30 cellular contexts compared by ENCODE assay signal in genomic region chr15:78312551-78312950, GRCh38. TPM values are rescaled to one million over a fixed set of nuclear protein-coding genes. Genes with fewer than 3 reads are reported as not detected.
DNase-seq lines count a peak whose midpoint lies in the region; ATAC-seq and TF ChIP-seq lines count a peak whose summit lies in the region.
"Had no signal": no experiment of that assay in that cellular context is flagged by ENCODE, and none has a peak within 500 bp of the region (broad histone marks: within the 10 kb centered on the region; RNA-seq: fewer than 3 reads in every experiment).

No MANE protein-coding gene starts in this region.

- no peak for TF ChIP-seq CTCF in IMR-90 (conservative IDR thresholded peaks at IDR 0.05; ENCODE audit: low read depth, low read length)
- no peak for TF ChIP-seq CTCF in osteoblast (IDR thresholded peaks at IDR 0.05; ENCODE audit: extremely low read depth, low read depth, low read length)
- TF ChIP-seq CTCF in coronary artery (IDR thresholded peaks at IDR 0.05): no peak

- no TSS peak for BruUV-seq in IMR-90 (replicated peaks; lab: Mats Ljungman, UMichigan)

- intact Hi-C loops in IMR-90 (cut with micrococcal nuclease): no loop called here
- intact Hi-C loops in CD4-positive, alpha-beta memory T cell (cut with micrococcal nuclease): no loop called here

- H3K4ac ChIP-seq in IMR-90 (ENCODE audit: low read depth, low read length): no peak overlapping the region

- H4K20me1 ChIP-seq in IMR-90 (ENCODE audit: insufficient read depth, low read length) (no peaks in the 10 kb centered on the region), osteoblast (ENCODE audit: insufficient read depth, low read length) (no peaks in the 10 kb centered on the region)

- H3K56ac ChIP-seq in IMR-90 (ENCODE audit: extremely low read depth, insufficient read depth, low read length): no peak overlapping the region

- TF ChIP-seq POLR2A in IMR-90 (IDR thresholded peaks at IDR 0.05; ENCODE audit: low read depth, low read length): no peak

- H3K36me3 Mint-ChIP-seq in CD4-positive, alpha-beta memory T cell: no peaks in the 10 kb centered on the region
- H3K36me3 Mint-ChIP-seq: CD8-positive, alpha-beta T cell had no signal

- no peak for TF ChIP-seq RAD21 in IMR-90 (IDR thresholded peaks at IDR 0.05; ENCODE audit: low read length)

- H3K9me1 ChIP-seq in IMR-90 (ENCODE audit: insufficient read depth, low read length): peaks cover 3% of the 10 kb centered on the region; the same call in 1 of the 2 replicates

- no peak overlapping the region for H3K18ac ChIP-seq in IMR-90 (ENCODE audit: low read depth, low read length)

- POLR2A ChIA-PET in IMR-90 (lab: Charles Lee; ENCODE audit: unreplicated experiment): no interaction called here
- POLR2A ChIA-PET in CD4-positive, alpha-beta memory T cell (lab: Charles Lee; ENCODE audit: partially characterized antibody): interaction anchor here (2.4 kb wide), 1 partner anchor 13 kb away, joined by 13 read pairs; the partner anchor contains the start of gene SKIC8

- H3K23ac ChIP-seq in IMR-90 (ENCODE audit: low read depth, low read length): no peak overlapping the region

- no peak overlapping the region for H3K4me3 Mint-ChIP-seq in CD4-positive, alpha-beta memory T cell
- H3K4me3 Mint-ChIP-seq: CD8-positive, alpha-beta T cell had no signal

- no peak overlapping the region for H2BK15ac ChIP-seq in IMR-90 (ENCODE audit: low read depth, low read length)

- H3K27ac ChIP-seq in IMR-90 (ENCODE audit: insufficient read depth, low read length): no peak overlapping the region
- no peak overlapping the region for H3K27ac ChIP-seq in osteoblast (ENCODE audit: low read depth, low read length)
- no peak overlapping the region for H3K27ac ChIP-seq in coronary artery
- H3K27ac ChIP-seq in CD4-positive, alpha-beta memory T cell (ENCODE audit: low read depth, low read length): no peak overlapping the region
- H3K27ac ChIP-seq: SK-N-MC had no signal

- CTCF ChIA-PET in IMR-90 (lab: Yijun Ruan, JAX): interaction anchor here (0.8 to 1.8 kb wide), 2 partner anchors 14 to 110 kb away, joined by 3 to 5 read pairs; no protein-coding TSS in a partner anchor
- CTCF ChIA-PET in CD4-positive, alpha-beta memory T cell (lab: Charles Lee; ENCODE audit: partially characterized antibody): interaction anchor here (1.1 to 1.6 kb wide), 3 partner anchors 13 to 112 kb away, joined by 3 to 4 read pairs (median 4); partner anchors contain the start of gene SKIC8

- in situ Hi-C loops in IMR-90 (cut with MboI; ENCODE audit: low sequenced_read_pairs): loop anchor here (5.0 kb wide), 1 partner anchor 105 kb away; no protein-coding TSS in a partner anchor

- H3K27me3 ChIP-seq in IMR-90 (ENCODE audit: control insufficient read depth, insufficient read depth, low read length) (peaks cover 25% of the 10 kb centered on the region; the same call in 1 of the 2 replicates), osteoblast (ENCODE audit: insufficient read depth, low read length) (peaks cover 27% of the 10 kb centered on the region)
- H3K27me3 ChIP-seq in CD4-positive, alpha-beta memory T cell (ENCODE audit: insufficient read depth, low read length): no peaks in the 10 kb centered on the region

- no peaks in the 10 kb centered on the region for H3K4me1 ChIP-seq in IMR-90 (ENCODE audit: control insufficient read depth, insufficient read depth, low read length)
- H3K4me1 ChIP-seq in osteoblast (ENCODE audit: insufficient read depth, low read length): no peaks in the 10 kb centered on the region
- H3K4me1 ChIP-seq in CD4-positive, alpha-beta memory T cell (ENCODE audit: insufficient read depth, low read length): no peaks in the 10 kb centered on the region
- H3K4me1 ChIP-seq: Caco-2 had no signal

- dilution Hi-C loops in IMR-90 (cut with HindIII; ENCODE audit: low sequenced_read_pairs, unreplicated experiment): no loop called here

- H2AFZ ChIP-seq in IMR-90 (replicated peaks; ENCODE audit: low read length, poor library complexity): peak overlapping the region; percentile 43
- no peak overlapping the region for H2AFZ ChIP-seq in osteoblast (ENCODE audit: low read length)

- H3K9ac ChIP-seq in IMR-90 (ENCODE audit: low read depth, low read length): no peak overlapping the region

- no peaks in the 10 kb centered on the region for H3K4me1 Mint-ChIP-seq in CD4-positive, alpha-beta memory T cell

- H4K91ac ChIP-seq in IMR-90 (ENCODE audit: insufficient read depth, low read depth, low read length): no peak overlapping the region

- H3K36me3 ChIP-seq in IMR-90 (ENCODE audit: control insufficient read depth, insufficient read depth, low read length) (no peaks in the 10 kb centered on the region), osteoblast (ENCODE audit: insufficient read depth, low read length) (no peaks in the 10 kb centered on the region)
- no peaks in the 10 kb centered on the region for H3K36me3 ChIP-seq in CD4-positive, alpha-beta memory T cell (ENCODE audit: insufficient read depth, low read length)

- ATAC-seq in IMR-90 (ENCODE audit: low read depth) (no peak), HG03280 (IDR thresholded peaks at IDR 0.05; ENCODE audit: unreplicated experiment) (no peak)
- ATAC-seq: CD8-positive, alpha-beta T cell had no signal

- no peak overlapping the region for H2BK20ac ChIP-seq in IMR-90 (ENCODE audit: low read depth, low read length)

- no peak overlapping the region for H3K27ac Mint-ChIP-seq in CD4-positive, alpha-beta memory T cell
- H3K27ac Mint-ChIP-seq: CD8-positive, alpha-beta T cell had no signal

- no peaks in the 10 kb centered on the region for H3K9me3 Mint-ChIP-seq in CD4-positive, alpha-beta memory T cell
- H3K9me3 Mint-ChIP-seq: CD8-positive, alpha-beta T cell had no signal

- 60% methylated on average over 2 of the region's 3 CpGs; no CpG with 5 or more reads in 1 of the 2 experiments for WGBS in IMR-90 (ENCODE audit: extremely low coverage in 2 of 2, insufficient read length in 1 of 2), 2 experiments

- H3K9me3 ChIP-seq in IMR-90 (ENCODE audit: control insufficient read depth, insufficient read depth, low read length) (no peaks in the 10 kb centered on the region), osteoblast (ENCODE audit: low read depth, low read length) (no peaks in the 10 kb centered on the region)
- H3K9me3 ChIP-seq in CD4-positive, alpha-beta memory T cell (ENCODE audit: control insufficient read depth in 1 of 2, low read length in 2 of 2): no peaks in the 10 kb centered on the region
- H3K9me3 ChIP-seq: Caco-2 had no signal

- H3K27me3 Mint-ChIP-seq in CD4-positive, alpha-beta memory T cell: peaks cover 10 to 13% of the 10 kb centered on the region in 2 donors

- H2AK5ac ChIP-seq in IMR-90 (ENCODE audit: low read depth, low read length): no peak overlapping the region

- H3K4me3 ChIP-seq in IMR-90 (ENCODE audit: insufficient read depth, low read depth, low read length): no peak overlapping the region
- H3K4me3 ChIP-seq in osteoblast (ENCODE audit: insufficient read depth, low read length): no peak overlapping the region
- no peak overlapping the region for H3K4me3 ChIP-seq in coronary artery
- no peak overlapping the region for H3K4me3 ChIP-seq in CD4-positive, alpha-beta memory T cell (ENCODE audit: low read length in 2 of 2)
- H3K4me3 ChIP-seq: SK-N-MC had no signal

- H3K14ac ChIP-seq in IMR-90 (replicated peaks; ENCODE audit: low read depth, low read length): no peak overlapping the region

- DNase-seq in ELF-1 (ENCODE audit: low read depth, low spot score) (peak; percentile 84), IMR-90 (no peak), islet precursor cell (peak; percentile 49), osteoblast (ENCODE audit: insufficient read length, low spot score, missing footprints) (peak; percentile 48), NCI-H2081 treated with DMSO at 0.1 percent for 48 hours (lab: John Stamatoyannopoulos, UW) (no peak), coronary artery (ENCODE audit: low spot score) (no peak)
- no peak for DNase-seq in CD4-positive, alpha-beta memory T cell
- DNase-seq: C1 segment of cervical spinal cord; Caco-2; CD8-positive, alpha-beta T cell; DMS 273 treated with DMSO at 0.1 percent for 48 hours; DMS79; EL; GF-D8; KBM-7; MV-4-11; NCI-H1105; NCI-H1436 treated with DMSO at 0.1 percent for 48 hours; NCI-H187 treated with DMSO at 0.1 percent for 48 hours; NCI-H2107; NCI-H524; NCI-H774; SIG-M5 had no signal

- no peaks in the 10 kb centered on the region for H3K79me1 ChIP-seq in IMR-90 (ENCODE audit: low read depth in 1 of 2, low read length in 2 of 2)

- H3K79me2 ChIP-seq in osteoblast (ENCODE audit: insufficient read depth, low read length): no peaks in the 10 kb centered on the region

- H3K4me2 ChIP-seq in IMR-90 (ENCODE audit: low read depth, low read length) (no peak overlapping the region), osteoblast (ENCODE audit: insufficient read depth, low read length) (no peak overlapping the region)

- H2BK5ac ChIP-seq in IMR-90 (ENCODE audit: low read depth, low read length, poor library complexity, severe bottlenecking): no peak overlapping the region

- no peak overlapping the region for H2AK9ac ChIP-seq in IMR-90 (replicated peaks; ENCODE audit: low read depth, low read length, poor library complexity)

- no peak overlapping the region for H4K8ac ChIP-seq in IMR-90 (ENCODE audit: low read depth in 2 of 2, low read length in 2 of 2)

- H2BK120ac ChIP-seq in IMR-90 (ENCODE audit: low read depth, low read length): no peak overlapping the region

- no peak overlapping the region for H4K5ac ChIP-seq in IMR-90 (ENCODE audit: low read depth, low read length)

TF ChIP-seq in IMR-90, 13 proteins besides CTCF, POLR2A, EP300 and RAD21 (continues in another document):
- TF ChIP-seq MAFK (IDR thresholded peaks at IDR 0.05; ENCODE audit: low read depth, low read length) (no peak), CHD1 (IDR thresholded peaks at IDR 0.05; ENCODE audit: low read depth, low read length) (no peak)

RNA-seq across cellular contexts. Expression of gene SKIC8, which starts 13.1 kb away (rescaled TPM):
- total RNA-seq in IMR-90 (2012; rRNA removed) (102 and 124 TPM in 2 replicates), osteoblast (62.6 and 64.8 TPM in 2 replicates)
- 69.9 and 72.2 TPM in 2 replicates for polyA plus RNA-seq in IMR-90 (2012; rRNA removed)
- polyA plus RNA-seq in IMR-90 (2012; cell fraction: cytosol; rRNA removed): 36.8 and 57.4 TPM in 2 replicates
- polyA plus RNA-seq in IMR-90 (2012; cell fraction: nucleus; rRNA removed; ENCODE audit: low replicate concordance): 19.0 and 72.0 TPM in 2 replicates
- total RNA-seq in CD4-positive, alpha-beta memory T cell: 10 to 100 TPM; 43.6 to 45.5 TPM
- 100 to 1,000 TPM in 1 of 2 donors, 10 to 100 TPM in 1; 77.7 to 145 TPM for polyA plus RNA-seq in CD4-positive, alpha-beta memory T cell

RNA-seq across cellular contexts. Expression of gene CRABP1, which starts 27.6 kb away (rescaled TPM):
- total RNA-seq in IMR-90 (2012; rRNA removed) (not detected in 2 replicates), osteoblast (not detected in 2 replicates)
- polyA plus RNA-seq in IMR-90 (2012; rRNA removed): not detected in 2 replicates
- polyA plus RNA-seq in IMR-90 (2012; cell fraction: cytosol; rRNA removed): not detected in 2 replicates
- not detected in 2 replicates for polyA plus RNA-seq in IMR-90 (2012; cell fraction: nucleus; rRNA removed; ENCODE audit: low replicate concordance)
- not detected for total RNA-seq in CD4-positive, alpha-beta memory T cell
- polyA plus RNA-seq in CD4-positive, alpha-beta memory T cell: not detected
- total RNA-seq: CD8-positive, alpha-beta T cell; H4; HT1080; LHCN-M2; MCF 10A had no signal
- polyA plus RNA-seq: AG04450 had no signal

RNA-seq across cellular contexts. Expression of gene DNAJA4, which starts 48.2 kb away (rescaled TPM):
- total RNA-seq in IMR-90 (2012; rRNA removed) (under 0.01 and 0.18 TPM in 2 replicates), osteoblast (2.1 and 2.2 TPM in 2 replicates)
- polyA plus RNA-seq in IMR-90 (2012; rRNA removed): 0.27 and 0.32 TPM in 2 replicates
- polyA plus RNA-seq in IMR-90 (2012; cell fraction: cytosol; rRNA removed): 0.01 and 0.09 TPM in 2 replicates
- polyA plus RNA-seq in IMR-90 (2012; cell fraction: nucleus; rRNA removed; ENCODE audit: low replicate concordance): 0.37 and 1.4 TPM in 2 replicates
- total RNA-seq in CD4-positive, alpha-beta memory T cell: 10 to 100 TPM; 31.5 to 32.8 TPM
- 10 to 100 TPM in 1 of 2 donors, 1 to 10 TPM in 1; 7.8 to 12.0 TPM for polyA plus RNA-seq in CD4-positive, alpha-beta memory T cell
- total RNA-seq: H4, HT1080, LHCN-M2, MCF 10A had no signal

Comparison
In these comparisons a context has a peak if more than half of its experiments do, and no peak if none do; other contexts are left out.
1. DNase-seq: peak in ELF-1 (single experiment), islet precursor cell (single experiment) and osteoblast (single experiment); none in IMR-90 (single experiment), NCI-H2081 treated with DMSO at 0.1 percent for 48 hours (single experiment), coronary artery (single experiment) and CD4-positive, alpha-beta memory T cell (0 of 5).
2. RNA of gene DNAJA4, which starts 48.2 kb away (total RNA-seq): 31.5 to 32.8 TPM in CD4-positive, alpha-beta memory T cell; 2.1 to 2.2 TPM in osteoblast and under 0.01 to 0.18 TPM in IMR-90; every median in the first group is over 10 times any median in the second.